In genomic region chr17:76078370-76078769, GRCh38 we compare ENCODE assay signal across 7 cellular contexts. TPM values are rescaled to one million over a fixed set of nuclear protein-coding genes. Genes with fewer than 3 reads are reported as not detected.
"Had no signal": no experiment of that assay in that cellular context is flagged by ENCODE, and none has a peak within 500 bp of the region (broad histone marks: within the 10 kb centered on the region; RNA-seq: fewer than 3 reads in every experiment).

No MANE protein-coding gene starts in this region.

RNA-seq across cellular contexts. Expression of gene ZACN, which starts 0.6 kb away (rescaled TPM):
- total RNA-seq: aorta, breast epithelium, Peyer's patch, Right ventricle myocardium superior had no signal
- polyA plus RNA-seq: SK-N-SH had no signal

RNA-seq across cellular contexts. Expression of gene GALR2, which starts 3.8 kb away (rescaled TPM):
- total RNA-seq: aorta, breast epithelium, Right ventricle myocardium superior had no signal
- polyA plus RNA-seq: aorta had no signal

RNA-seq across cellular contexts. Expression of gene EVPL, which starts 51.3 kb away (rescaled TPM):
- total RNA-seq: activated B cell treated with CpG ODN at 0.5 μM for 24 hours had no signal
- polyA plus RNA-seq: IgD-negative memory B cell had no signal
